In the genomic region with DNA sequence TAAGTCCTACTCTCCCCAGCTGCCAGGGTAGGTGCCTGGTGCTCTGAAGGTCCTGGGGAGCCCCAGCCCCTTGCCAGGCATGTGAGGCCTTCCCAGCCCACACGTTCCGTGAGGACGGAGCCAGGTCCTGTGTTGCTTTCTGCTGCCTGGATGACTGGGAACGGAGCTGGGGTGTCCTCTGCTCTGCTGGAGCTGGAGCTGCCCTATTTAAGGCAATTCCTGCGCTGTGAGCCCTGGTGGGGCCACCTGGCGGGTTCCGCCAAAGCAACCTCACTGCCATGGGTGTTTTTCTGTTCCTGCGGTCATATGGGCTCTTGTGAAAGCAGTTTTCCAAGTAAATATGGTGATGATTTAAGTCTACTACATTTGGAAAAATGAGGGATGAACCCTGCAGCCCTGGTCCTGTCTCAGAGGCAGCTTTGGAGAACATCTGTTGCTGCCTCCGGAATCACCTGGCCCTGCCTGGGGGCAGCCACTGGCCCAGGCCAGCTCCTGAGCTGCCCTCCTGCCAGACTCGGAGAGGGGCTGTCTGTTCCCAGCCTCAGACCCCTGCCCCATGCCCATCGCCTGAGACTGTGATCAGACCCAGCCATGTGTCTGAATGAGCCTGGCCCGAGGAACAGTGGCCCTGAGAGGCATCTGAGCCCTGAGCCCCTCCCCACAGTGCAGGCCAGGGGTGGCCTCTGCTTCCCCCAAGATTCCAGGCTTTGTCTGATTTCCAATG, we compare ENCODE assay signal across 12 cellular contexts. TPM values are rescaled to one million over a fixed set of nuclear protein-coding genes. Genes with fewer than 3 reads are reported as not detected.
DNase-seq lines count a peak whose midpoint lies in the region; ATAC-seq and TF ChIP-seq lines count a peak whose summit lies in the region.
"Had no signal": no experiment of that assay in that cellular context is flagged by ENCODE, and none has a peak within 500 bp of the region (broad histone marks: within the 10 kb centered on the region; RNA-seq: fewer than 3 reads in every experiment).

No MANE protein-coding gene starts in this region.

- H3K36me3 ChIP-seq in SK-N-SH (replicated peaks in 1 of 2; ENCODE audit: control insufficient read depth in 1 of 2, insufficient read depth in 2 of 2, low read length in 1 of 2) (no peaks in the 10 kb centered on the region), Panc1 (ENCODE audit: control insufficient read depth, insufficient read depth, low read length) (no peaks in the 10 kb centered on the region), smooth muscle cell (ENCODE audit: low read depth) (no peaks in the 10 kb centered on the region)

- H3K27me3 ChIP-seq in SK-N-SH (ENCODE audit: insufficient read depth) (peaks cover 14% of the 10 kb centered on the region; the same call in 1 of the 2 replicates), Panc1 (ENCODE audit: control insufficient read depth, insufficient read depth, low read length) (no peaks in the 10 kb centered on the region), smooth muscle cell (ENCODE audit: low read depth) (no peaks in the 10 kb centered on the region)

- peaks cover 20% of the 10 kb centered on the region for H3F3A ChIP-seq in SK-N-SH (replicated peaks; ENCODE audit: insufficient read depth)
- H3F3A ChIP-seq in smooth muscle cell (ENCODE audit: low read depth): no peaks in the 10 kb centered on the region

- in situ Hi-C loops in Panc1 (cut with HindIII; ENCODE audit: low pct_unique_long_range_greater_than_20kb, low sequenced_read_pairs): no loop called here

- no peak overlapping the region for H3K4me3 ChIP-seq in SK-N-SH (ENCODE audit: low read depth in 2 of 2, low read length in 1 of 2)
- no peak overlapping the region for H3K4me3 ChIP-seq in Panc1 (ENCODE audit: low read depth in 2 of 2, low read length in 2 of 2)
- H3K4me3 ChIP-seq in smooth muscle cell: no peak overlapping the region
- H3K4me3 ChIP-seq: SK-N-MC had no signal

- H3K79me2 ChIP-seq in SK-N-SH (ENCODE audit: insufficient read depth) (no peaks in the 10 kb centered on the region), smooth muscle cell (ENCODE audit: low read depth) (no peaks in the 10 kb centered on the region)

- CTCF ChIA-PET in SK-N-SH (lab: Yijun Ruan, JAX): interaction anchor here (0.9 kb wide), 1 partner anchor 86 kb away, joined by 3 read pairs; no protein-coding TSS in a partner anchor
- CTCF ChIA-PET in Panc1 (lab: Charles Lee): no interaction called here

- H3K4me1 ChIP-seq in SK-N-SH (ENCODE audit: control insufficient read depth in 1 of 2, insufficient read depth in 2 of 2, low read depth in 1 of 2, low read length in 1 of 2): peaks cover 3 to 34% of the 10 kb centered on the region in 2 experiments; a peak in 3 of 4 replicates
- peaks cover 55% of the 10 kb centered on the region for H3K4me1 ChIP-seq in Panc1 (ENCODE audit: control insufficient read depth, insufficient read depth, low read length)
- peaks cover 17% of the 10 kb centered on the region for H3K4me1 ChIP-seq in smooth muscle cell (ENCODE audit: low read depth)

- no peaks in the 10 kb centered on the region for H4K20me1 ChIP-seq in SK-N-SH (ENCODE audit: insufficient read depth)
- H4K20me1 ChIP-seq in smooth muscle cell (ENCODE audit: low read depth): no peaks in the 10 kb centered on the region

- no peak overlapping the region for H2AFZ ChIP-seq in SK-N-SH (ENCODE audit: low read depth)
- H2AFZ ChIP-seq in smooth muscle cell (ENCODE audit: low read depth): peak overlapping the region; percentile 31

- intact Hi-C loops in Panc1 (cut with micrococcal nuclease; ENCODE audit: unreplicated experiment): no loop called here
- intact Hi-C loops in left colon (cut with DNase I, micrococcal nuclease): no loop called here

- 83% methylated on average over 2 of the region's 12 CpGs for WGBS in SK-N-SH (ENCODE audit: low lambda C conversion rate)
- WGBS in smooth muscle cell (ENCODE audit: low lambda C conversion rate): 79% methylated on average over 12 of the region's 12 CpGs

- peak overlapping the region; percentile 61; the same call in 1 of the 2 replicates for H3K9ac ChIP-seq in SK-N-SH
- H3K9ac ChIP-seq in smooth muscle cell (ENCODE audit: low read depth): peak overlapping the region; percentile 81

- no TSS peak for BruUV-seq in Panc1 (replicated peaks; lab: Mats Ljungman, UMichigan)

- peak overlapping the region in 1 of 2 experiments; percentile 80; a peak in 2 of 4 replicates for H3K27ac ChIP-seq in SK-N-SH (ENCODE audit: low read depth in 2 of 2, low read length in 1 of 2)
- peak overlapping the region; percentile 92 for H3K27ac ChIP-seq in Panc1 (ENCODE audit: low read length)
- H3K27ac ChIP-seq in smooth muscle cell (ENCODE audit: low read depth): peak overlapping the region; percentile 92
- H3K27ac ChIP-seq: 22Rv1, SK-N-MC had no signal

- ATAC-seq in SK-N-SH treated with all-trans-retinoic acid at 6 μM for 48 hours: no peak
- no peak for ATAC-seq in Panc1
- no peak for ATAC-seq in left colon
- no peak for ATAC-seq in HG03135 (IDR thresholded peaks at IDR 0.05; ENCODE audit: unreplicated experiment)
- ATAC-seq in HG03521 (IDR thresholded peaks at IDR 0.05; ENCODE audit: unreplicated experiment): no peak

- POLR2A ChIA-PET in SK-N-SH (lab: Yijun Ruan, JAX) (interaction anchor here (0.6 kb wide), 1 partner anchor 302 kb away, joined by 3 read pairs; no protein-coding TSS in a partner anchor), Panc1 (lab: Charles Lee) (no interaction called here)

- H3K9me2 ChIP-seq in SK-N-SH: no peaks in the 10 kb centered on the region

- no peaks in the 10 kb centered on the region for H3K9me3 ChIP-seq in SK-N-SH
- H3K9me3 ChIP-seq in Panc1 (ENCODE audit: control insufficient read depth, insufficient read depth, low read depth, low read length): no peaks in the 10 kb centered on the region
- H3K9me3 ChIP-seq in smooth muscle cell (replicated peaks; ENCODE audit: low read depth): no peaks in the 10 kb centered on the region

- no peak for TF ChIP-seq EP300 in SK-N-SH (IDR thresholded peaks at IDR 0.05; ENCODE audit: borderline replicate concordance in 1 of 2, low read depth in 1 of 2, low read length in 1 of 2)

- TF ChIP-seq RAD21 in SK-N-SH (IDR thresholded peaks at IDR 0.05; ENCODE audit: low read length): no peak

- H3K4me2 ChIP-seq in SK-N-SH (peak overlapping the region; percentile 69), smooth muscle cell (peak overlapping the region; percentile 81)

- TF ChIP-seq CTCF in SK-N-SH (IDR thresholded peaks at IDR 0.05) (no peak), Panc1 (IDR thresholded peaks at IDR 0.05) (no peak), smooth muscle cell (IDR thresholded peaks at IDR 0.05; ENCODE audit: borderline replicate concordance, insufficient read depth, poor library complexity, severe bottlenecking) (no peak)

- DNase-seq in SK-N-SH (no peak), Panc1 (ENCODE audit: low read depth, low spot score) (no peak), left colon (peak; percentile 3 to 23), smooth muscle cell (lab: John Stamatoyannopoulos, UW; ENCODE audit: unreplicated experiment) (no peak), NCI-H2029 treated with DMSO at 0.1 percent for 48 hours (lab: John Stamatoyannopoulos, UW) (no peak)
- DNase-seq: activated T-cell treated with anti-CD3 and anti-CD28 coated beads, Interleukin-2, amount 50 U/mL, for 4 hours; NCI-H748 treated with DMSO at 0.1 percent for 48 hours had no signal

TF ChIP-seq in SK-N-SH, 30 proteins besides CTCF, POLR2A, EP300 and RAD21 (continues in another document):
- TF ChIP-seq ELF1 (IDR thresholded peaks at IDR 0.05) (no peak), CHD2 (IDR thresholded peaks at IDR 0.05; ENCODE audit: low read length, partially characterized antibody) (no peak), RFX5 (IDR thresholded peaks at IDR 0.05; ENCODE audit: low read length) (no peak), FOXJ3 (CRISPR knock-in tag; IDR thresholded peaks at IDR 0.05) (no peak), YY1 (IDR thresholded peaks at IDR 0.05; ENCODE audit: low read depth) (no peak), FOXM1 (IDR thresholded peaks at IDR 0.05; ENCODE audit: low read depth) (no peak)

TF ChIP-seq in SK-N-SH treated with all-trans-retinoic acid at 6 μM for 48 hours, 23 proteins besides CTCF, POLR2A, EP300 and RAD21 (continues in another document):
- TF ChIP-seq CSDC2 (CRISPR knock-in tag; IDR thresholded peaks at IDR 0.05): no peak
- TF ChIP-seq ARNTL (CRISPR knock-in tag; IDR thresholded peaks at IDR 0.05; ENCODE audit: borderline replicate concordance, low read depth): no peak

RNA-seq across cellular contexts. Expression of gene FGFRL1, which starts 33.2 kb away (rescaled TPM):
- 18.9 and 22.5 TPM in 2 replicates for polyA plus RNA-seq in SK-N-SH (2012; rRNA removed)
- 11.5 and 26.0 TPM in 2 replicates for polyA plus RNA-seq in SK-N-SH (2012; cell fraction: cytosol; rRNA removed)
- polyA plus RNA-seq in SK-N-SH (2012; cell fraction: nucleus; rRNA removed): 32.3 and 42.1 TPM in 2 replicates
- 43.1 TPM for total RNA-seq in Panc1 (2021; ENCODE audit: unreplicated experiment)
- polyA plus RNA-seq in Panc1 (2012; ENCODE audit: insufficient read length): 57.6 TPM
- total RNA-seq in left colon: 10 to 100 TPM; 17.0 to 17.2 TPM
- 11.7 and 16.1 TPM in 2 replicates for total RNA-seq in smooth muscle cell
- 29.6 and 30.7 TPM in 2 replicates for polyA plus RNA-seq in smooth muscle cell

RNA-seq across cellular contexts. Expression of gene SLC26A1, which starts 51.4 kb away (rescaled TPM):
- polyA plus RNA-seq in SK-N-SH (2012; rRNA removed) (0.05 and 0.08 TPM in 2 replicates), smooth muscle cell (1.6 and 1.7 TPM in 2 replicates)
- polyA plus RNA-seq in SK-N-SH (2012; cell fraction: cytosol; rRNA removed): 0.04 and 0.13 TPM in 2 replicates
- 0.48 and 0.63 TPM in 2 replicates for polyA plus RNA-seq in SK-N-SH (2012; cell fraction: nucleus; rRNA removed)
- total RNA-seq in Panc1 (2021; ENCODE audit: unreplicated experiment) (1.8 TPM), left colon (1 to 10 TPM; 1.6 to 2.0 TPM), smooth muscle cell (0.67 TPM in 1 of 2 replicates, not detected in the other)
- polyA plus RNA-seq in Panc1 (2012; ENCODE audit: insufficient read length): 3.2 TPM

RNA-seq across cellular contexts. Expression of gene IDUA, which starts 57.8 kb away (rescaled TPM):
- polyA plus RNA-seq in SK-N-SH (2012; rRNA removed) (24.4 and 32.1 TPM in 2 replicates), smooth muscle cell (47.4 and 49.9 TPM in 2 replicates)
- polyA plus RNA-seq in SK-N-SH (2012; cell fraction: cytosol; rRNA removed): 5.1 and 7.1 TPM in 2 replicates
- polyA plus RNA-seq in SK-N-SH (2012; cell fraction: nucleus; rRNA removed): 333 and 514 TPM in 2 replicates
- total RNA-seq in Panc1 (2021; ENCODE audit: unreplicated experiment) (30.6 TPM), left colon (10 to 100 TPM; 28.7 to 40.9 TPM), smooth muscle cell (6.3 and 9.6 TPM in 2 replicates)
- polyA plus RNA-seq in Panc1 (2012; ENCODE audit: insufficient read length): 28.5 TPM

Comparison
In these comparisons a context has a peak if more than half of its experiments do, and no peak if none do; other contexts are left out.
1. DNase-seq: peak in left colon (2 of 2); none in SK-N-SH (single experiment), Panc1 (single experiment), smooth muscle cell (single experiment) and NCI-H2029 treated with DMSO at 0.1 percent for 48 hours (single experiment).